In genomic region chr11:19117760-19118097, GRCh38 we compare ENCODE assay signal across 8 cellular contexts. TPM values are rescaled to one million over a fixed set of nuclear protein-coding genes. Genes with fewer than 3 reads are reported as not detected.
DNase-seq lines count a peak whose midpoint lies in the region; ATAC-seq and TF ChIP-seq lines count a peak whose summit lies in the region.

No MANE protein-coding gene starts in this region.

- intact Hi-C loops in mammary epithelial cell (cut with micrococcal nuclease): loop anchor here (1.0 to 2.0 kb wide), 2 partner anchors 37 to 160 kb away; no protein-coding TSS in a partner anchor
- intact Hi-C loops in vagina (cut with DNase I): no loop called here

- peaks cover 1% of the 10 kb centered on the region for H3K36me3 ChIP-seq in mammary epithelial cell (ENCODE audit: insufficient read depth, low read length)
- H3K36me3 ChIP-seq in mesodermal cell (ENCODE audit: control insufficient read depth, insufficient read depth, low read length): peaks cover 6% of the 10 kb centered on the region
- no peaks in the 10 kb centered on the region for H3K36me3 ChIP-seq in vagina

- H3K27me3 Mint-ChIP-seq in stimulated activated naive CD8-positive, alpha-beta T cell treated with anti-CD3 and anti-CD28 coated beads, Interleukin-15, Interleukin-2, amounts not matched to agents 100 ng/mL and 50 ng/mL, for 24 hours: no peaks in the 10 kb centered on the region

- TF ChIP-seq CTCF in mammary epithelial cell (conservative IDR thresholded peaks at IDR 0.05 in 1 of 2, IDR thresholded peaks at IDR 0.05 in 1 of 2; ENCODE audit: extremely low read depth in 1 of 2, insufficient read depth in 1 of 2, low read depth in 1 of 2, low read length in 2 of 2) (no peak), vagina (IDR thresholded peaks at IDR 0.05) (no peak)

- H3K79me2 ChIP-seq in mammary epithelial cell (ENCODE audit: insufficient read depth, low read length): peaks cover 43% of the 10 kb centered on the region

- H3K27ac Mint-ChIP-seq in stimulated activated naive CD8-positive, alpha-beta T cell treated with anti-CD3 and anti-CD28 coated beads, Interleukin-15, Interleukin-2, amounts not matched to agents 100 ng/mL and 50 ng/mL, for 24 hours: peak overlapping the region; percentile 19

- peak overlapping the region; percentile 88 for H2AFZ ChIP-seq in mammary epithelial cell (ENCODE audit: low read depth, low read length)

- H3K27ac ChIP-seq in mammary epithelial cell (ENCODE audit: insufficient read depth, low read depth, low read length) (peak overlapping the region; percentile 55), mesodermal cell (ENCODE audit: low read depth, low read length, severe bottlenecking) (no peak overlapping the region), vagina (peak overlapping the region; percentile 75)

- H3K36me3 Mint-ChIP-seq in stimulated activated naive CD8-positive, alpha-beta T cell treated with anti-CD3 and anti-CD28 coated beads, Interleukin-15, Interleukin-2, amounts not matched to agents 100 ng/mL and 50 ng/mL, for 24 hours (ENCODE audit: low read depth): peaks cover 33% of the 10 kb centered on the region

- no TSS peak for BruUV-seq in mammary epithelial cell (replicated peaks; lab: Mats Ljungman, UMichigan)

- H3K9ac ChIP-seq in mammary epithelial cell (ENCODE audit: insufficient read depth, low read length): peak overlapping the region; percentile 65

- no peaks in the 10 kb centered on the region for H3K9me3 Mint-ChIP-seq in stimulated activated naive CD8-positive, alpha-beta T cell treated with anti-CD3 and anti-CD28 coated beads, Interleukin-15, Interleukin-2, amounts not matched to agents 100 ng/mL and 50 ng/mL, for 24 hours

- no peaks in the 10 kb centered on the region for H3K9me3 ChIP-seq in mammary epithelial cell (replicated peaks; ENCODE audit: insufficient read depth, low read length)
- H3K9me3 ChIP-seq in mesodermal cell (ENCODE audit: control insufficient read depth, low read length): no peaks in the 10 kb centered on the region
- H3K9me3 ChIP-seq in vagina: no peaks in the 10 kb centered on the region

- in situ Hi-C loops in mammary epithelial cell (cut with MboI; ENCODE audit: low sequenced_read_pairs in 2 of 2): no loop called here

- ATAC-seq in stimulated activated naive CD8-positive, alpha-beta T cell treated with anti-CD3 and anti-CD28 coated beads, Interleukin-15, Interleukin-2, amounts not matched to agents 100 U/mL and 50 U/mL, for 24 hours: no peak
- no peak for ATAC-seq in GM19035 (IDR thresholded peaks at IDR 0.05; ENCODE audit: unreplicated experiment)
- no peak for ATAC-seq in GM18502 (IDR thresholded peaks at IDR 0.05; ENCODE audit: poor library complexity, unreplicated experiment)

- no peak for TF ChIP-seq POLR2A in vagina (IDR thresholded peaks at IDR 0.05)

- H3K27me3 ChIP-seq in mammary epithelial cell (ENCODE audit: insufficient read depth, low read length): no peaks in the 10 kb centered on the region
- H3K27me3 ChIP-seq in vagina: no peaks in the 10 kb centered on the region

- H3K4me3 Mint-ChIP-seq in stimulated activated naive CD8-positive, alpha-beta T cell treated with anti-CD3 and anti-CD28 coated beads, Interleukin-15, Interleukin-2, amounts not matched to agents 100 ng/mL and 50 ng/mL, for 24 hours: peak overlapping the region; percentile 92

- no peak for DNase-seq in stimulated activated naive CD8-positive, alpha-beta T cell treated with anti-CD3 and anti-CD28 coated beads, Interleukin-15, Interleukin-2, amounts not matched to agents 100 U/mL and 50 U/mL, for 24 hours
- DNase-seq in mammary epithelial cell (no peak), vagina (ENCODE audit: extremely low spot score in 2 of 2) (no peak)
- DNase-seq in effector CD8-positive, alpha-beta T cell (lab: John Stamatoyannopoulos, UW): no peak

- H3K4me3 ChIP-seq in mammary epithelial cell (replicated peaks in 1 of 3; ENCODE audit: insufficient read depth in 1 of 3, low read depth in 2 of 3, low read length in 3 of 3) (peak overlapping the region; percentile 77 to 98 (median 81)), mesodermal cell (ENCODE audit: extremely low read depth, insufficient read depth, low read length, poor library complexity, severe bottlenecking) (peak overlapping the region; percentile 69), vagina (peak overlapping the region; percentile 77 to 82)

- H3K4me1 ChIP-seq in mammary epithelial cell (ENCODE audit: insufficient read depth, low read length) (peaks cover 4% of the 10 kb centered on the region), mesodermal cell (ENCODE audit: control insufficient read depth, insufficient read depth, low read length, poor library complexity, severe bottlenecking) (no peaks in the 10 kb centered on the region), vagina (peaks cover 16% of the 10 kb centered on the region)

- CTCF ChIA-PET in mammary epithelial cell (lab: Charles Lee; ENCODE audit: low non-redundant PET): no interaction called here

- WGBS in mammary epithelial cell (ENCODE audit: low coverage, missing lambda C conversion rate): 2% methylated on average over 6 of the region's 7 CpGs
- WGBS in mesodermal cell (ENCODE audit: insufficient coverage in 2 of 2), 2 experiments: 3 to 14% methylated on average over 3 to 6 of the region's 7 CpGs

- dilution Hi-C loops in mammary epithelial cell (cut with HindIII; ENCODE audit: low sequenced_read_pairs): no loop called here

- peaks cover 51% of the 10 kb centered on the region for H3K4me1 Mint-ChIP-seq in stimulated activated naive CD8-positive, alpha-beta T cell treated with anti-CD3 and anti-CD28 coated beads, Interleukin-15, Interleukin-2, amounts not matched to agents 100 ng/mL and 50 ng/mL, for 24 hours (ENCODE audit: low read depth)

- H4K20me1 ChIP-seq in mammary epithelial cell (ENCODE audit: insufficient read depth, low read length): no peaks in the 10 kb centered on the region

- peak overlapping the region; percentile 80 for H3K4me2 ChIP-seq in mammary epithelial cell (ENCODE audit: insufficient read depth, low read depth, low read length)

RNA-seq across cellular contexts. Expression of gene ZDHHC13, which starts 0.8 kb away (rescaled TPM):
- total RNA-seq in mammary epithelial cell: 10 to 100 TPM; 17.9 to 23.2 TPM
- 12.1 TPM for polyA plus RNA-seq in mammary epithelial cell
- 10.1 TPM for polyA minus RNA-seq in mammary epithelial cell
- polyA plus RNA-seq in mesodermal cell (2013, experiment 1 of 2): 15.2 TPM
- 13.0 TPM for polyA plus RNA-seq in mesodermal cell (2013, experiment 2 of 2)
- 22.6 TPM for total RNA-seq in vagina

RNA-seq across cellular contexts. Expression of gene MRGPRX2, which starts 57.2 kb away (rescaled TPM):
- total RNA-seq in mammary epithelial cell (not detected), vagina (not detected)
- not detected for polyA plus RNA-seq in mammary epithelial cell
- not detected for polyA minus RNA-seq in mammary epithelial cell
- not detected for polyA plus RNA-seq in mesodermal cell (2013, experiment 1 of 2)
- not detected for polyA plus RNA-seq in mesodermal cell (2013, experiment 2 of 2)
